Comparison of ENCODE assay signal across 1 cellular context in genomic region chr19:32652893-32653625, GRCh38.
TF ChIP-seq lines count a peak whose summit lies in the region.

No MANE protein-coding gene starts in this region.

TF ChIP-seq in GM23338, 12 proteins besides CTCF, POLR2A, EP300 and RAD21 (continued from another document):
- no peak for TF ChIP-seq ZNF462 (CRISPR knock-in tag; IDR thresholded peaks at IDR 0.05)
- TF ChIP-seq EZH2 (IDR thresholded peaks at IDR 0.05; ENCODE audit: low read depth, unreplicated experiment), result no peak
- TF ChIP-seq ZNF331 (CRISPR knock-in tag; IDR thresholded peaks at IDR 0.05; ENCODE audit: low read depth), result no peak
